2 cellular contexts compared by ENCODE assay signal in genomic region chr3:60673123-60673522, GRCh38.
TF ChIP-seq lines count a peak whose summit lies in the region.

No MANE protein-coding gene starts in this region.

TF ChIP-seq in IMR-90, 13 proteins besides CTCF, POLR2A, EP300 and RAD21:
- TF ChIP-seq, protein P1, sequence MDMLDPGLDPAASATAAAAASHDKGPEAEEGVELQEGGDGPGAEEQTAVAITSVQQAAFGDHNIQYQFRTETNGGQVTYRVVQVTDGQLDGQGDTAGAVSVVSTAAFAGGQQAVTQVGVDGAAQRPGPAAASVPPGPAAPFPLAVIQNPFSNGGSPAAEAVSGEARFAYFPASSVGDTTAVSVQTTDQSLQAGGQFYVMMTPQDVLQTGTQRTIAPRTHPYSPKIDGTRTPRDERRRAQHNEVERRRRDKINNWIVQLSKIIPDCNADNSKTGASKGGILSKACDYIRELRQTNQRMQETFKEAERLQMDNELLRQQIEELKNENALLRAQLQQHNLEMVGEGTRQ (IDR thresholded peaks at IDR 0.05; ENCODE audit: low read depth, low read length): no peak
- TF ChIP-seq MAFK (IDR thresholded peaks at IDR 0.05; ENCODE audit: low read depth, low read length) (no peak), MXI1 (IDR thresholded peaks at IDR 0.05; ENCODE audit: borderline replicate concordance, low read depth, low read length) (no peak), CHD1 (IDR thresholded peaks at IDR 0.05; ENCODE audit: low read depth, low read length) (no peak), SMC3 (IDR thresholded peaks at IDR 0.05; ENCODE audit: low read depth, low read length) (no peak), ELK1 (IDR thresholded peaks at IDR 0.05; ENCODE audit: borderline replicate concordance, low read depth, low read length) (no peak), CEBPB (IDR thresholded peaks at IDR 0.05; ENCODE audit: low read depth, low read length) (no peak), FOS (IDR thresholded peaks at IDR 0.05; ENCODE audit: low read depth, low read length) (no peak), RFX5 (IDR thresholded peaks at IDR 0.05; ENCODE audit: low read depth, low read length) (no peak), BHLHE40 (IDR thresholded peaks at IDR 0.05; ENCODE audit: low read depth, low read length) (no peak), MAZ (IDR thresholded peaks at IDR 0.05; ENCODE audit: borderline replicate concordance, low read depth, low read length) (no peak)
TF ChIP-seq in IMR-90: peak in this region for 0.

TF ChIP-seq in H1, 55 proteins besides CTCF, POLR2A, EP300 and RAD21:
- TF ChIP-seq ATF3 (IDR thresholded peaks at IDR 0.05; ENCODE audit: insufficient read depth, low read depth, low read length): no peak
- TF ChIP-seq SUZ12 (IDR thresholded peaks at IDR 0.05; ENCODE audit: low read length): no peak
- no peak for TF ChIP-seq PHF8 (conservative IDR thresholded peaks at IDR 0.05; ENCODE audit: low read depth, low read length)
- TF ChIP-seq HDAC6 (IDR thresholded peaks at IDR 0.05; ENCODE audit: low read depth, low read length): no peak
- TF ChIP-seq SRF (IDR thresholded peaks at IDR 0.05; ENCODE audit: low read depth, low read length): no peak
- TF ChIP-seq BACH1 (IDR thresholded peaks at IDR 0.05; ENCODE audit: low read length): no peak
